ENCODE assay signal across 33 cellular contexts in the genomic region with DNA sequence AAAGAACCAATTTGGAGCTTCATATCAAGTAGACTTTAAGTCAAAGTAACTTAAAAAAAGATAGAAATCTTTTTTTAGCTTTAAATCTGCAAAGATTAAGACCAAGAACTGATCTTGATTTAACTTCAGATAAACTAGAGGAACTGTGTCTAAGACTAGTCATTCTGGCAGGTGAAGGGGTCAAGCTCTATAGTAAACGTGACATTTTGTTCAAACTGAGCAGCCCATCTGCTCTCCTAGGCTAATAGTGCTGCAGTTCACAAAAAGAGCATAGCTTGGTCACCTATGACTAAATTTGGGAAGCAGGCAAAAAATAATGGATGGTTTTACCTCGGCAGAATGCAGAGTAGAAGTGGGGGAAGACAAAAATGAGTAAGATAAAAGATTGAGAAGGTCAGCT.
"Had no signal": no experiment of that assay in that cellular context is flagged by ENCODE, and none has a peak within 500 bp of the region (broad histone marks: within the 10 kb centered on the region; RNA-seq: fewer than 3 reads in every experiment).

No MANE protein-coding gene starts in this region.

- H3K4me3 Mint-ChIP-seq: effector memory CD8-positive, alpha-beta T cell; mesothelial cell of epicardium; naive B cell; natural killer cell treated with Interleukin-12 subunit alpha and Interleukin-12 subunit beta and Interleukin-15 and Interleukin-18, amount 100 ng/mL, for 72 hours; neural crest cell; stimulated activated naive CD8-positive, alpha-beta T cell treated with anti-CD3 and anti-CD28 coated beads, Interleukin-15, amount 100 ng/mL, for 72 hours had no signal

- DNase-seq: cortex of kidney; effector memory CD8-positive, alpha-beta T cell; erythroblast; esophagus squamous epithelium; foreskin melanocyte; glutamatergic neuron; heart right ventricle; hippocampal formation; left cardiac atrium; left lung; mesenchymal stem cell; mucosa of descending colon; naive B cell; nucleus accumbens; ovary; stimulated activated CD4-positive, alpha-beta T cell treated with anti-CD3 and anti-CD28 coated beads, Interleukin-12 subunit alpha, Interleukin-12 subunit beta, amount 100 ng/mL, for 4 hours; stimulated activated CD4-positive, alpha-beta T cell treated with anti-CD3 and anti-CD28 coated beads, Interleukin-1b, Interleukin-23, amount 100 ng/mL, for 48 hours; stimulated activated CD4-positive, alpha-beta T cell treated with anti-CD3 and anti-CD28 coated beads, Interleukin-4, amount 100 ng/mL, for 1 hour; stimulated activated CD8-positive, alpha-beta memory T cell treated with anti-CD3 and anti-CD28 coated beads, Interleukin-4, amount 100 ng/mL, for 48 hours; stimulated activated naive CD4-positive, alpha-beta T cell; stimulated activated naive CD8-positive, alpha-beta T cell treated with anti-CD3 and anti-CD28 coated beads, Interleukin-15, amount 100 ng/mL, for 72 hours; transverse colon; upper lobe of right lung; uterus had no signal

- H3K36me3 Mint-ChIP-seq: naive B cell; natural killer cell treated with Interleukin-12 subunit alpha and Interleukin-12 subunit beta and Interleukin-15 and Interleukin-18, amount 100 ng/mL, for 72 hours had no signal

- H3K27me3 Mint-ChIP-seq: naive B cell; natural killer cell treated with Interleukin-12 subunit alpha and Interleukin-12 subunit beta and Interleukin-15 and Interleukin-18, amount 100 ng/mL, for 72 hours; progenitor cell of endocrine pancreas had no signal

- H3K4me2 ChIP-seq: smooth muscle cell had no signal

- H3K4me1 ChIP-seq: heart right ventricle, left lung, suprapubic skin, transverse colon, upper lobe of right lung, uterus had no signal

- H3K27me3 ChIP-seq: esophagus squamous epithelium, heart right ventricle, left lung, ovary, suprapubic skin, transverse colon, upper lobe of right lung, uterus had no signal

- H3K9me3 Mint-ChIP-seq: effector memory CD8-positive, alpha-beta T cell; natural killer cell treated with Interleukin-12 subunit alpha and Interleukin-12 subunit beta and Interleukin-15 and Interleukin-18, amount 100 ng/mL, for 72 hours had no signal

- H3K27ac Mint-ChIP-seq: effector memory CD8-positive, alpha-beta T cell; mesothelial cell of epicardium; naive B cell; natural killer cell treated with Interleukin-12 subunit alpha and Interleukin-12 subunit beta and Interleukin-15 and Interleukin-18, amount 100 ng/mL, for 72 hours; progenitor cell of endocrine pancreas; stimulated activated naive CD8-positive, alpha-beta T cell treated with anti-CD3 and anti-CD28 coated beads, Interleukin-15, amount 100 ng/mL, for 72 hours had no signal

- FAIRE-seq: endometrium, islet of Langerhans had no signal

- H3K27ac ChIP-seq: esophagus squamous epithelium, heart right ventricle, left lung, ovary, suprapubic skin, transverse colon, upper lobe of right lung, uterus had no signal

- ATAC-seq: effector memory CD8-positive, alpha-beta T cell; heart right ventricle; left cardiac atrium; left lung; mucosa of descending colon; natural killer cell treated with Interleukin-12 subunit alpha and Interleukin-12 subunit beta and Interleukin-15 and Interleukin-18, amount 100 ng/mL, for 72 hours; sciatic nerve; stimulated activated naive CD8-positive, alpha-beta T cell treated with anti-CD3 and anti-CD28 coated beads, Interleukin-15, amount 100 ng/mL, for 72 hours; upper lobe of right lung had no signal

- H3K36me3 ChIP-seq: esophagus squamous epithelium, heart right ventricle, left lung, ovary, suprapubic skin, transverse colon, upper lobe of right lung, uterus had no signal

- H3K9me3 ChIP-seq: esophagus squamous epithelium, mucosa of descending colon, ovary, suprapubic skin, transverse colon, upper lobe of right lung, uterus had no signal

- H3K4me3 ChIP-seq: esophagus squamous epithelium, heart right ventricle, left lung, mucosa of descending colon, ovary, smooth muscle cell, suprapubic skin, transverse colon, upper lobe of right lung, uterus had no signal

- H3K4me1 Mint-ChIP-seq: naive B cell; neural crest cell; stimulated activated naive CD8-positive, alpha-beta T cell treated with anti-CD3 and anti-CD28 coated beads, Interleukin-15, amount 100 ng/mL, for 72 hours had no signal
